Comparison of ENCODE assay signal across 1 cellular context in genomic region chr13:25301347-25302113, GRCh38.
TF ChIP-seq lines count a peak whose summit lies in the region.

NUP58 (plus strand) TSS chr13:25301625; CDS start chr13:25301774, 149 bp downstream.

TF ChIP-seq in HepG2, 621 proteins besides CTCF, POLR2A, EP300 and RAD21 (continued from another document and continues in another):
- TF ChIP-seq FIP1L1 (IDR thresholded peaks at IDR 0.05; ENCODE audit: borderline replicate concordance, insufficient read depth, low read depth, low read length) (no peak), ZNF138 (CRISPR knock-in tag; IDR thresholded peaks at IDR 0.05; ENCODE audit: low read depth) (peak; percentile 60; the same call in 1 of the 2 replicates), MXD4 (CRISPR knock-in tag; IDR thresholded peaks at IDR 0.05) (0 out of 2 replicates have a peak, but pooled peaks have one; percentile 25), WIZ (CRISPR knock-in tag; IDR thresholded peaks at IDR 0.05) (no peak), NR2F1 (CRISPR knock-in tag; IDR thresholded peaks at IDR 0.05) (no peak), YEATS2 (CRISPR knock-in tag; IDR thresholded peaks at IDR 0.05; ENCODE audit: borderline replicate concordance) (peak; percentile 95), TRIM22 (IDR thresholded peaks at IDR 0.05) (no peak), HES4 (CRISPR knock-in tag; IDR thresholded peaks at IDR 0.05; ENCODE audit: borderline replicate concordance) (0 out of 2 replicates have a peak, but pooled peaks have one; percentile 64), AHR (CRISPR knock-in tag; IDR thresholded peaks at IDR 0.05) (peak; percentile 85; the same call in 1 of the 2 replicates), TCF7L2 (IDR thresholded peaks at IDR 0.05; ENCODE audit: low read depth, low read length) (no peak), TSC22D2 (CRISPR knock-in tag; IDR thresholded peaks at IDR 0.05; ENCODE audit: borderline replicate concordance) (no peak), PPARG (CRISPR knock-in tag; conservative IDR thresholded peaks at IDR 0.05) (0 out of 2 replicates have a peak, but pooled peaks have one; percentile 11), ZBTB21 (CRISPR knock-in tag; IDR thresholded peaks at IDR 0.05) (peak; percentile 56; the same call in 1 of the 2 replicates), EEA1 (CRISPR knock-in tag; IDR thresholded peaks at IDR 0.05; ENCODE audit: borderline replicate concordance) (no peak), SATB2 (CRISPR knock-in tag; IDR thresholded peaks at IDR 0.05) (no peak), MTF1 (CRISPR knock-in tag; IDR thresholded peaks at IDR 0.05) (no peak), ZNF574 (CRISPR knock-in tag; IDR thresholded peaks at IDR 0.05) (peak; percentile 93), ZNF34 (CRISPR knock-in tag; IDR thresholded peaks at IDR 0.05; ENCODE audit: borderline replicate concordance) (no peak), ZFP62 (CRISPR knock-in tag; IDR thresholded peaks at IDR 0.05) (no peak), SMYD3 (CRISPR knock-in tag; IDR thresholded peaks at IDR 0.05) (no peak), ETS1 (CRISPR knock-in tag; IDR thresholded peaks at IDR 0.05) (no peak), PAXIP1 (CRISPR knock-in tag; conservative IDR thresholded peaks at IDR 0.05) (0 out of 2 replicates have a peak, but pooled peaks have one; percentile 22), ZNF605 (CRISPR knock-in tag; IDR thresholded peaks at IDR 0.05) (no peak), ZNF773 (CRISPR knock-in tag; IDR thresholded peaks at IDR 0.05; ENCODE audit: borderline replicate concordance) (no peak), CCDC6 (CRISPR knock-in tag; IDR thresholded peaks at IDR 0.05) (peak; percentile 30; the same call in 1 of the 2 replicates), ZNF747 (CRISPR knock-in tag; IDR thresholded peaks at IDR 0.05; ENCODE audit: borderline replicate concordance) (peak; percentile 42; the same call in 1 of the 2 replicates), ZNF607 (CRISPR knock-in tag; IDR thresholded peaks at IDR 0.05; ENCODE audit: borderline replicate concordance) (peak; percentile 75), KMT2B (CRISPR knock-in tag; IDR thresholded peaks at IDR 0.05) (peak; percentile 92), ZNF703 (CRISPR knock-in tag; IDR thresholded peaks at IDR 0.05; ENCODE audit: borderline replicate concordance) (no peak), HMG20B (CRISPR knock-in tag; conservative IDR thresholded peaks at IDR 0.05) (no peak), THAP8 (CRISPR knock-in tag; IDR thresholded peaks at IDR 0.05; ENCODE audit: borderline replicate concordance) (no peak), BCL6 (CRISPR knock-in tag; IDR thresholded peaks at IDR 0.05) (no peak), MAF1 (CRISPR knock-in tag; IDR thresholded peaks at IDR 0.05; ENCODE audit: borderline replicate concordance) (no peak), SNAPC4 (CRISPR knock-in tag; IDR thresholded peaks at IDR 0.05) (no peak), ZNF784 (CRISPR knock-in tag; IDR thresholded peaks at IDR 0.05; ENCODE audit: borderline replicate concordance) (no peak), ZNF354B (CRISPR knock-in tag; IDR thresholded peaks at IDR 0.05) (no peak), ZNF816 (CRISPR knock-in tag; IDR thresholded peaks at IDR 0.05; ENCODE audit: borderline replicate concordance) (0 out of 2 replicates have a peak, but pooled peaks have one; percentile 66), ZNF33A (CRISPR knock-in tag; IDR thresholded peaks at IDR 0.05; ENCODE audit: borderline replicate concordance) (no peak), CC2D1A (CRISPR knock-in tag; IDR thresholded peaks at IDR 0.05) (no peak), SRSF9 (IDR thresholded peaks at IDR 0.05; ENCODE audit: borderline replicate concordance, insufficient read depth, low read depth, low read length, poor library complexity, severe bottlenecking) (no peak), FOXC1 (CRISPR knock-in tag; IDR thresholded peaks at IDR 0.05; ENCODE audit: borderline replicate concordance) (peak; percentile 72; the same call in 1 of the 2 replicates), MAFG (CRISPR knock-in tag; IDR thresholded peaks at IDR 0.05) (no peak), ZNF678 (CRISPR knock-in tag; IDR thresholded peaks at IDR 0.05) (no peak), NPAS2 (CRISPR knock-in tag; IDR thresholded peaks at IDR 0.05; ENCODE audit: borderline replicate concordance) (no peak), KDM6A (CRISPR knock-in tag; IDR thresholded peaks at IDR 0.05; ENCODE audit: low read depth) (no peak), ZFYVE20 (CRISPR knock-in tag; IDR thresholded peaks at IDR 0.05; ENCODE audit: borderline replicate concordance, low read depth) (no peak), ZNF124 (CRISPR knock-in tag; IDR thresholded peaks at IDR 0.05) (no peak; the same call in 1 of the 2 replicates), MBNL3 (CRISPR knock-in tag; conservative IDR thresholded peaks at IDR 0.05) (no peak)
- TF ChIP-seq, protein P1, sequence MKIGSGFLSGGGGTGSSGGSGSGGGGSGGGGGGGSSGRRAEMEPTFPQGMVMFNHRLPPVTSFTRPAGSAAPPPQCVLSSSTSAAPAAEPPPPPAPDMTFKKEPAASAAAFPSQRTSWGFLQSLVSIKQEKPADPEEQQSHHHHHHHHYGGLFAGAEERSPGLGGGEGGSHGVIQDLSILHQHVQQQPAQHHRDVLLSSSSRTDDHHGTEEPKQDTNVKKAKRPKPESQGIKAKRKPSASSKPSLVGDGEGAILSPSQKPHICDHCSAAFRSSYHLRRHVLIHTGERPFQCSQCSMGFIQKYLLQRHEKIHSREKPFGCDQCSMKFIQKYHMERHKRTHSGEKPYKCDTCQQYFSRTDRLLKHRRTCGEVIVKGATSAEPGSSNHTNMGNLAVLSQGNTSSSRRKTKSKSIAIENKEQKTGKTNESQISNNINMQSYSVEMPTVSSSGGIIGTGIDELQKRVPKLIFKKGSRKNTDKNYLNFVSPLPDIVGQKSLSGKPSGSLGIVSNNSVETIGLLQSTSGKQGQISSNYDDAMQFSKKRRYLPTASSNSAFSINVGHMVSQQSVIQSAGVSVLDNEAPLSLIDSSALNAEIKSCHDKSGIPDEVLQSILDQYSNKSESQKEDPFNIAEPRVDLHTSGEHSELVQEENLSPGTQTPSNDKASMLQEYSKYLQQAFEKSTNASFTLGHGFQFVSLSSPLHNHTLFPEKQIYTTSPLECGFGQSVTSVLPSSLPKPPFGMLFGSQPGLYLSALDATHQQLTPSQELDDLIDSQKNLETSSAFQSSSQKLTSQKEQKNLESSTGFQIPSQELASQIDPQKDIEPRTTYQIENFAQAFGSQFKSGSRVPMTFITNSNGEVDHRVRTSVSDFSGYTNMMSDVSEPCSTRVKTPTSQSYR (CRISPR knock-in tag; IDR thresholded peaks at IDR 0.05; ENCODE audit: borderline replicate concordance): peak; percentile 93; the same call in 1 of the 2 replicates
